21 cellular contexts compared by ENCODE assay signal in genomic region chr7:27126596-27127327, GRCh38. TPM values are rescaled to one million over a fixed set of nuclear protein-coding genes. Genes with fewer than 3 reads are reported as not detected.
"Had no signal": no experiment of that assay in that cellular context is flagged by ENCODE, and none has a peak within 500 bp of the region (broad histone marks: within the 10 kb centered on the region; RNA-seq: fewer than 3 reads in every experiment).

No MANE protein-coding gene starts in this region.

- DNase-seq: activated CD4-positive, alpha-beta T cell treated with anti-CD3 and anti-CD28 coated beads, Interleukin-2, amount 50 U/mL, for 48 hours; activated gamma-delta T cell treated with Interleukin-2 at 50 U/mL for 16 hours; activated naive CD8-positive, alpha-beta T cell treated with anti-CD3 and anti-CD28 coated beads for 36 hours; amniotic stem cell; body of pancreas; caudate nucleus; heart right ventricle; immature natural killer cell; left ventricle myocardium superior; mesendoderm; natural killer cell; nucleus accumbens; stimulated activated CD4-positive, alpha-beta T cell treated with anti-CD3 and anti-CD28 coated beads, Interleukin-2, amount 100 ng/mL, for 48 hours had no signal

- H3K4me3 ChIP-seq: body of pancreas, heart right ventricle, prostate gland, right atrium auricular region, SK-N-MC, thoracic aorta had no signal

- H3K9me3 ChIP-seq: body of pancreas, heart right ventricle, prostate gland, right atrium auricular region, thoracic aorta had no signal

- FAIRE-seq: frontal cortex, urothelium cell line had no signal

- H3K4me3 Mint-ChIP-seq: activated naive CD8-positive, alpha-beta T cell treated with anti-CD3 and anti-CD28 coated beads for 36 hours; immature natural killer cell; stimulated activated naive CD8-positive, alpha-beta T cell treated with anti-CD3 and anti-CD28 coated beads, Interleukin-15, Interleukin-2, amounts not matched to agents 100 ng/mL and 50 ng/mL, for 24 hours had no signal

- H3K36me3 ChIP-seq: heart right ventricle, prostate gland, right atrium auricular region, thoracic aorta had no signal

- H3K27ac ChIP-seq: body of pancreas, heart right ventricle, prostate gland, right atrium auricular region, SK-N-MC had no signal

- H3K4me1 Mint-ChIP-seq: activated naive CD8-positive, alpha-beta T cell treated with anti-CD3 and anti-CD28 coated beads for 36 hours; natural killer cell had no signal

- H3K9me3 Mint-ChIP-seq: activated naive CD8-positive, alpha-beta T cell treated with anti-CD3 and anti-CD28 coated beads for 36 hours; immature natural killer cell; natural killer cell; stimulated activated naive CD8-positive, alpha-beta T cell treated with anti-CD3 and anti-CD28 coated beads, Interleukin-15, Interleukin-2, amounts not matched to agents 100 ng/mL and 50 ng/mL, for 24 hours had no signal

- H3K36me3 Mint-ChIP-seq: activated naive CD8-positive, alpha-beta T cell treated with anti-CD3 and anti-CD28 coated beads for 36 hours; natural killer cell had no signal

- ATAC-seq: body of pancreas, heart right ventricle, left ventricle myocardium superior, natural killer cell had no signal

- H3K27ac Mint-ChIP-seq: activated naive CD8-positive, alpha-beta T cell treated with anti-CD3 and anti-CD28 coated beads for 36 hours; immature natural killer cell; natural killer cell; stimulated activated naive CD8-positive, alpha-beta T cell treated with anti-CD3 and anti-CD28 coated beads, Interleukin-15, Interleukin-2, amounts not matched to agents 100 ng/mL and 50 ng/mL, for 24 hours had no signal

RNA-seq across cellular contexts. Expression of gene HOXA4, which starts 3.8 kb away (rescaled TPM):
- total RNA-seq: activated naive CD8-positive, alpha-beta T cell treated with anti-CD3 and anti-CD28 coated beads for 36 hours; frontal cortex had no signal

RNA-seq across cellular contexts. Expression of gene HOXA5, which starts 16.7 kb away (rescaled TPM):
- total RNA-seq: activated naive CD8-positive, alpha-beta T cell treated with anti-CD3 and anti-CD28 coated beads for 36 hours; frontal cortex; left ventricle myocardium superior; T-helper 2 cell treated with Interferon-gamma antibody and Interleukin-4, amounts not matched to agents 100 ng/mL and 5 ng/mL, for 36 hours had no signal

RNA-seq across cellular contexts. Expression of gene HOXA6, which starts 20.8 kb away (rescaled TPM):
- total RNA-seq: activated naive CD8-positive, alpha-beta T cell treated with anti-CD3 and anti-CD28 coated beads for 36 hours; body of pancreas; frontal cortex; heart right ventricle; left ventricle myocardium superior; right atrium auricular region; T-helper 2 cell treated with Interferon-gamma antibody and Interleukin-4, amounts not matched to agents 100 ng/mL and 5 ng/mL, for 36 hours; thoracic aorta had no signal
- polyA plus RNA-seq: heart right ventricle had no signal

RNA-seq across cellular contexts. Expression of gene HOXA2, which starts 24.3 kb away (rescaled TPM):
- total RNA-seq: activated naive CD8-positive, alpha-beta T cell treated with anti-CD3 and anti-CD28 coated beads for 36 hours; frontal cortex; natural killer cell; T-helper 2 cell treated with Interferon-gamma antibody and Interleukin-4, amounts not matched to agents 100 ng/mL and 5 ng/mL, for 36 hours had no signal
- polyA plus RNA-seq: immature natural killer cell had no signal

RNA-seq across cellular contexts. Expression of gene HOXA3, which starts 25.6 kb away (rescaled TPM):
- total RNA-seq: activated naive CD8-positive, alpha-beta T cell treated with anti-CD3 and anti-CD28 coated beads for 36 hours; frontal cortex; T-helper 2 cell treated with Interferon-gamma antibody and Interleukin-4, amounts not matched to agents 100 ng/mL and 5 ng/mL, for 36 hours had no signal
